ENCODE assay signal across 15 cellular contexts in the genomic region with DNA sequence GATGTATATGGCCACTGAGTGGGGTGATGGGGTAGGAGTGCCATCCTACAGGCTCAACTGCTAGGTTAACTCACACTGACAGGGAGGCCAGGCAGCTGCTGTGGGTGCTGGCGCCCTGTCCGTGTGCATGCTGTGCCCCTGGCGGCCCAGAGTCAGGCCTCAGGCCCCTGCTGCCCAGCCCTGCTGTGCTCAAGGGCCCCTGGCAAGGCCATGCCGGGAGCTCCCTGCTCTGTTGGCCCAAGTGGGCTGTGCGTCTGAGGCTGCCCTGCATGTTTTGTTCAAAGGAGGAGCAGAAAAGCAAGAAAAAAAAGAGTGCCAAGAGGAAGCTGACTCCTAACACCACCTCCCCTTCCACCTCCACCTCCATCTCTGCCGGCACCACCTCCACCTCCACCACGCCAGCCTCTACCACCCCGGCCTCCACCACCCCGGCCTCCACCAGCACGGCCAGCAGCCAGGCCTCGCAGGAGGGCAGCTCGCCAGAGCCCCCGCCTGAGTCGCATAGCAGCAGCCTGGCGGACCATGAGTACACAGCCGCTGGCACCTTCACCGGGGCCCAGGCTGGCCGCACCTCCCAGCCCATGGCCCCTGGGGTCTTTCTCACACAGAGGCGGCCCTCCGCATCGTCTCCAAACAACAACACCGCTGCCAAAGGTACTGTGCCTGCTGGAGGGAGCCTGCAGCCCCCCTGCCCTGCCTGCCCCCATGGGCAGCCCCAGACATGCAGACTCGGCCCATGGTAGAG.
DNase-seq lines count a peak whose midpoint lies in the region; ATAC-seq and TF ChIP-seq lines count a peak whose summit lies in the region.
"Had no signal": no experiment of that assay in that cellular context is flagged by ENCODE, and none has a peak within 500 bp of the region (broad histone marks: within the 10 kb centered on the region; RNA-seq: fewer than 3 reads in every experiment).

No MANE protein-coding gene starts in this region.

- no peak overlapping the region for H3K4me3 ChIP-seq in sigmoid colon
- H3K4me3 ChIP-seq: BLaER1 had no signal

- no peak for TF ChIP-seq POLR2A in sigmoid colon (IDR thresholded peaks at IDR 0.05)

- DNase-seq in D341Med (ENCODE audit: low spot score): peak; percentile 16
- DNase-seq in T-helper 17 cell: peak in 2 of 3 donors; percentile 2 to 9
- peak; percentile 13 for DNase-seq in left cardiac atrium
- peak; percentile 61 for DNase-seq in sigmoid colon
- no peak for DNase-seq in COLO829 (ENCODE audit: low spot score)
- no peak for DNase-seq in MV-4-11 (lab: John Stamatoyannopoulos, UW)
- DNase-seq: DMS79 treated with DMSO at 0.1 percent for 48 hours, mesenchymal stem cell, NCI-H2081, NCI-H82, RPMI8226 had no signal

- peaks cover 0 to 14% (median 0%) of the 10 kb centered on the region in 4 donors for H3K4me1 ChIP-seq in sigmoid colon

- H3K4me3 Mint-ChIP-seq in T-helper 17 cell: no peak overlapping the region
- H3K4me3 Mint-ChIP-seq: dendritic cell treated with granulocyte-macrophage colony-stimulating factor and Interleukin-4, amounts not matched to agents 40 ng/mL and 50 ng/mL, for 4 days had no signal

- H3K27me3 ChIP-seq in sigmoid colon: no peaks in the 10 kb centered on the region
- H3K27me3 ChIP-seq: BLaER1 had no signal

- no peak for TF ChIP-seq CTCF in sigmoid colon (IDR thresholded peaks at IDR 0.05)

- H3K27ac Mint-ChIP-seq in T-helper 17 cell: no peak overlapping the region
- H3K27ac Mint-ChIP-seq: dendritic cell treated with granulocyte-macrophage colony-stimulating factor and Interleukin-4, amounts not matched to agents 40 ng/mL and 50 ng/mL, for 4 days had no signal

- H3K27me3 Mint-ChIP-seq in T-helper 17 cell: no peaks in the 10 kb centered on the region
- H3K27me3 Mint-ChIP-seq: dendritic cell treated with granulocyte-macrophage colony-stimulating factor and Interleukin-4, amounts not matched to agents 40 ng/mL and 50 ng/mL, for 4 days had no signal

- intact Hi-C loops in left cardiac atrium (cut with DNase I): no loop called here
- intact Hi-C loops in sigmoid colon (cut with DNase I): no loop called here

- H3K36me3 Mint-ChIP-seq in T-helper 17 cell (ENCODE audit: low read depth): peaks cover 5% of the 10 kb centered on the region

- whole genome bisulfite sequencing in sigmoid colon, 2 donors: 96% methylated on average over 23 of the region's 23 CpGs

- ATAC-seq in T-helper 17 cell (no peak), left cardiac atrium (no peak), HG03354 (IDR thresholded peaks at IDR 0.05; ENCODE audit: poor library complexity, severe bottlenecking, unreplicated experiment) (no peak), GM18867 (IDR thresholded peaks at IDR 0.05; ENCODE audit: unreplicated experiment) (no peak)

- H3K36me3 ChIP-seq in sigmoid colon: peaks cover 14 to 54% (median 36%) of the 10 kb centered on the region in 4 donors

- H3K27ac ChIP-seq in sigmoid colon: no peak overlapping the region
- H3K27ac ChIP-seq: BLaER1 had no signal

- H3K4me1 Mint-ChIP-seq in T-helper 17 cell: peaks cover 5% of the 10 kb centered on the region

- no peak for TF ChIP-seq EP300 in sigmoid colon (IDR thresholded peaks at IDR 0.05)

- H3K9me3 ChIP-seq in T-helper 17 cell (ENCODE audit: control insufficient read depth, low read length, poor library complexity, severe bottlenecking) (no peaks in the 10 kb centered on the region), sigmoid colon (no peaks in the 10 kb centered on the region)
- H3K9me3 ChIP-seq: BLaER1 had no signal

Comparison
In these comparisons a context has a peak if more than half of its experiments do, and no peak if none do; other contexts are left out.
1. DNase-seq: peak in D341Med (single experiment), T-helper 17 cell (2 of 3), left cardiac atrium (single experiment) and sigmoid colon (single experiment); none in COLO829 (single experiment) and MV-4-11 (single experiment).